2 cellular contexts compared by ENCODE assay signal in genomic region chr19:16042533-16043085, GRCh38.
TF ChIP-seq lines count a peak whose summit lies in the region.

No MANE protein-coding gene starts in this region.

TF ChIP-seq in HepG2, 621 proteins besides CTCF, POLR2A, EP300 and RAD21:
- no peak for TF ChIP-seq JUN (CRISPR knock-in tag; IDR thresholded peaks at IDR 0.05)
- TF ChIP-seq ZNF24 (IDR thresholded peaks at IDR 0.05): 0 out of 2 replicates have a peak, but pooled peaks have one; percentile 58

TF ChIP-seq in K562, 482 proteins besides CTCF, POLR2A, EP300 and RAD21:
- TF ChIP-seq ZNF24 (IDR thresholded peaks at IDR 0.05) (peak; percentile 90), NR2F6 (CRISPR knock-in tag; IDR thresholded peaks at IDR 0.05) (no peak)
